ENCODE assay signal across 1 cellular context in genomic region chr22:46187862-46188261, GRCh38.
TF ChIP-seq lines count a peak whose summit lies in the region.

No MANE protein-coding gene starts in this region.

TF ChIP-seq in HepG2, 621 proteins besides CTCF, POLR2A, EP300 and RAD21 (continued from another document):
- no peak for TF ChIP-seq ZBTB40 (IDR thresholded peaks at IDR 0.05)
- TF ChIP-seq ZBTB40 (CRISPR knock-in tag; IDR thresholded peaks at IDR 0.05) = no peak
- no peak for TF ChIP-seq ZBTB26 (CRISPR knock-in tag; IDR thresholded peaks at IDR 0.05; ENCODE audit: borderline replicate concordance)
